7 cellular contexts compared by ENCODE assay signal in genomic region chr22:27718186-27719032, GRCh38.
DNase-seq lines count a peak whose midpoint lies in the region; TF ChIP-seq lines count a peak whose summit lies in the region.

No MANE protein-coding gene starts in this region.

- H3K4me3 Mint-ChIP-seq in type B pancreatic cell, result peak overlapping the region; percentile 54

- no peak overlapping the region; the same call in 1 of the 2 replicates for H3K27ac ChIP-seq in HUES6 (ENCODE audit: low read depth, low read length)

- H3K36me3 ChIP-seq in HUES6 (ENCODE audit: control insufficient read depth, insufficient read depth, low read length), result peaks cover 23% of the 10 kb centered on the region

- H3K4me1 ChIP-seq in HUES6 (ENCODE audit: control insufficient read depth, insufficient read depth, low read length), result peaks cover 35% of the 10 kb centered on the region

- no peaks in the 10 kb centered on the region for H3K36me3 Mint-ChIP-seq in type B pancreatic cell

- H3K4me3 ChIP-seq in HUES6 (ENCODE audit: low read depth, low read length), result no peak overlapping the region

- no peak for TF ChIP-seq CTCF in type B pancreatic cell (conservative IDR thresholded peaks at IDR 0.05)

- peak overlapping the region; percentile 98 for H3K27ac Mint-ChIP-seq in type B pancreatic cell

- peaks cover 25% of the 10 kb centered on the region for H3K4me1 Mint-ChIP-seq in type B pancreatic cell (ENCODE audit: unreplicated experiment)

- peaks cover 10% of the 10 kb centered on the region for H3K27me3 Mint-ChIP-seq in type B pancreatic cell

- DNase-seq in brain pericyte (ENCODE audit: low read depth, low spot score) (peak; percentile 58), kidney glomerular epithelial cell (lab: John Stamatoyannopoulos, UW) (peak; percentile 89), type B pancreatic cell (ENCODE audit: extremely low spot score, unreplicated experiment) (no peak), NCI-H2227 (lab: John Stamatoyannopoulos, UW; ENCODE audit: unreplicated experiment) (no peak), NCI-H524 treated with DMSO at 0.1 percent for 48 hours (lab: John Stamatoyannopoulos, UW) (no peak)
- DNase-seq in activated CD4-positive, CD25-positive, alpha-beta regulatory T cell treated with anti-CD3 and anti-CD28 coated beads, Interleukin-2, amount 50 U/mL, for 72 hours, result no peak

- peaks cover 9% of the 10 kb centered on the region for H3K9me3 Mint-ChIP-seq in type B pancreatic cell

- 0 out of 2 replicates have a peak, but pooled peaks cover 3% of the 10 kb centered on the region for H3K9me3 ChIP-seq in HUES6 (ENCODE audit: control insufficient read depth, insufficient read depth, low read depth, low read length)

- peak overlapping the region; percentile 28 for H3K9ac ChIP-seq in HUES6 (ENCODE audit: low read length)

- no peaks in the 10 kb centered on the region for H3K27me3 ChIP-seq in HUES6 (ENCODE audit: control insufficient read depth, insufficient read depth, low read length)

Comparison
In these comparisons a context has a peak if more than half of its experiments do, and no peak if none do; other contexts are left out.
1. DNase-seq: peak in brain pericyte (single experiment) and kidney glomerular epithelial cell (single experiment); none in type B pancreatic cell (single experiment), NCI-H2227 (single experiment), activated CD4-positive, CD25-positive, alpha-beta regulatory T cell treated with anti-CD3 and anti-CD28 coated beads, Interleukin-2, amount 50 U/mL, for 72 hours (single experiment) and NCI-H524 treated with DMSO at 0.1 percent for 48 hours (single experiment).